31 cellular contexts compared by ENCODE assay signal in genomic region chr7:23109470-23109869, GRCh38.
"Had no signal": no experiment of that assay in that cellular context is flagged by ENCODE, and none has a peak within 500 bp of the region (broad histone marks: within the 10 kb centered on the region; RNA-seq: fewer than 3 reads in every experiment).

No MANE protein-coding gene starts in this region.

- DNase-seq: hypothalamus; immature natural killer cell; kidney; left colon; left lung; mesendoderm; midbrain; mucosa of descending colon; naive thymus-derived CD4-positive, alpha-beta T cell; nucleus accumbens; pancreas; posterior cingulate gyrus; retina; right cardiac atrium; stimulated activated CD4-positive, alpha-beta T cell treated with anti-CD3 and anti-CD28 coated beads, Interleukin-12 subunit alpha, Interleukin-12 subunit beta, amount 100 ng/mL, for 4 hours; stimulated activated CD4-positive, alpha-beta T cell treated with anti-CD3 and anti-CD28 coated beads, Interleukin-15, amount 100 ng/mL, for 24 hours; stimulated activated CD4-positive, alpha-beta T cell treated with anti-CD3 and anti-CD28 coated beads, Interleukin-2, amount 100 ng/mL, for 24 hours; stimulated activated CD4-positive, alpha-beta T cell treated with anti-CD3 and anti-CD28 coated beads, Interleukin-4, amount 100 ng/mL, for 1 hour; stimulated activated naive B cell treated with anti-CD40 and anti-IgM and Interleukin-4, amounts not matched to agents 10 μg/mL and 1 μg/mL and 100 μg/mL, for 72 hours; stimulated activated naive CD8-positive, alpha-beta T cell treated with anti-CD3 and anti-CD28 coated beads, Interleukin-15, Interleukin-2, amounts not matched to agents 100 U/mL and 50 U/mL, for 24 hours; stomach; tibial artery; trophoblast cell; upper lobe of right lung had no signal

- H3K27ac Mint-ChIP-seq: immature natural killer cell; naive thymus-derived CD4-positive, alpha-beta T cell; natural killer cell treated with Interleukin-12 subunit alpha and Interleukin-12 subunit beta and Interleukin-15 and Interleukin-18, amount 100 ng/mL, for 72 hours; stimulated activated naive B cell treated with anti-CD40 and anti-IgM and Interleukin-4, amounts not matched to agents 10 μg/mL and 1 μg/mL and 100 μg/mL, for 72 hours had no signal

- H3K27ac ChIP-seq: left lung, pancreas, prostate gland, skin epidermis, stomach, suprapubic skin, thoracic aorta, tibial artery, upper lobe of right lung had no signal

- H3K27me3 ChIP-seq: left lung, pancreas, stomach, suprapubic skin, tibial artery, upper lobe of right lung had no signal

- H3K27me3 Mint-ChIP-seq: naive thymus-derived CD4-positive, alpha-beta T cell; natural killer cell treated with Interleukin-12 subunit alpha and Interleukin-12 subunit beta and Interleukin-15 and Interleukin-18, amount 100 ng/mL, for 72 hours; stimulated activated naive B cell treated with anti-CD40 and anti-IgM and Interleukin-4, amounts not matched to agents 10 μg/mL and 1 μg/mL and 100 μg/mL, for 72 hours had no signal

- ATAC-seq: left colon; left lung; mucosa of descending colon; naive thymus-derived CD4-positive, alpha-beta T cell; natural killer cell treated with Interleukin-12 subunit alpha and Interleukin-12 subunit beta and Interleukin-15 and Interleukin-18, amount 100 ng/mL, for 72 hours; pancreas; right cardiac atrium; sciatic nerve; stimulated activated naive B cell treated with anti-CD40 and anti-IgM and Interleukin-4, amounts not matched to agents 10 μg/mL and 1 μg/mL and 100 μg/mL, for 72 hours; stimulated activated naive CD8-positive, alpha-beta T cell treated with anti-CD3 and anti-CD28 coated beads, Interleukin-15, Interleukin-2, amounts not matched to agents 100 U/mL and 50 U/mL, for 24 hours; upper lobe of right lung had no signal

- H3K4me1 ChIP-seq: prostate gland had no signal

- H3K9me3 Mint-ChIP-seq: immature natural killer cell; naive thymus-derived CD4-positive, alpha-beta T cell; natural killer cell treated with Interleukin-12 subunit alpha and Interleukin-12 subunit beta and Interleukin-15 and Interleukin-18, amount 100 ng/mL, for 72 hours; stimulated activated naive B cell treated with anti-CD40 and anti-IgM and Interleukin-4, amounts not matched to agents 10 μg/mL and 1 μg/mL and 100 μg/mL, for 72 hours had no signal

- H3K4me3 Mint-ChIP-seq: natural killer cell treated with Interleukin-12 subunit alpha and Interleukin-12 subunit beta and Interleukin-15 and Interleukin-18, amount 100 ng/mL, for 72 hours; stimulated activated naive B cell treated with anti-CD40 and anti-IgM and Interleukin-4, amounts not matched to agents 10 μg/mL and 1 μg/mL and 100 μg/mL, for 72 hours had no signal

- H3K36me3 Mint-ChIP-seq: immature natural killer cell; natural killer cell treated with Interleukin-12 subunit alpha and Interleukin-12 subunit beta and Interleukin-15 and Interleukin-18, amount 100 ng/mL, for 72 hours had no signal

- H3K4me3 ChIP-seq: left lung, lung, mucosa of descending colon, pancreas, prostate gland, skin epidermis, stomach, suprapubic skin, thoracic aorta, tibial artery, upper lobe of right lung had no signal

- H3K9me3 ChIP-seq: left lung, mucosa of descending colon, pancreas, prostate gland, stomach, suprapubic skin, thoracic aorta, tibial artery, upper lobe of right lung had no signal

- H3K36me3 ChIP-seq: left lung, pancreas, prostate gland, stomach, suprapubic skin, thoracic aorta, tibial artery, upper lobe of right lung had no signal
